7 cellular contexts compared by ENCODE assay signal in the genomic region with DNA sequence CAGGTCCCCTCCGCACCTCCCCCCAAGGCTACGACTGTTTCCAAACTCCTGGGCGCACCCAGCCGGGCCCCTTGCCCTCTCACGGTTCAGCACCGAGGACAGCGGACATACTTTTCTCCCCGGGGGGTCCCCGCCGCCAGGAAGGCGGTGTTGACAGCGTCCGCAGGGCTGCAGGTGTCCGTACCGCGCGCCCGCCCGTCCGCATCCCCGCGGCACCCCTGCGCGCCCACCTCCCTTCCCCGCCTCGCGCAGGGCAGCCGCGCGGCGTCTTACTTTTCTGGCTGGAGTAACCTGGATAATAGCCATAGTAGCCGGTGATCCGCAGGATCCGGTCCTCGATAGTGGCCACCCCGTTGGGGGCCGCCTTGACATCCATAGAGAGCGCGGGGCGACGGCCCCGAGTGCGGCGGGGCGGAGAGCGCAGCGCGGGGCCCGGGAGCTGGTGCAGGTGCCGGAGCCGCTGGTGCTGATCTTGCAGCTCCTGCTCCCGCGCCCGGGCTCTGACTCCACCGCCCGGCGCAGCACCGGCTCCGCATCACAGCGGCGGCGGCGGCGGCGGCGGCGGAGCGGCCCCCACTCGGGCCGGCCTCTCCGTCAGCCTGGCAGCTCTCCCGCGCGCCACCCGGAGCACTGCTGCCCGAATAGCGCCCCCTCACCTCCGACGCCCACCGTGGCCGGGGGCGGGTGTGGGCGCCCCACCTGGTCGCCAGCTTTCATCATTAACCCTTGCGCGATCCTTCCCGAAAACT. TPM values are rescaled to one million over a fixed set of nuclear protein-coding genes. Genes with fewer than 3 reads are reported as not detected.
DNase-seq lines count a peak whose midpoint lies in the region; ATAC-seq and TF ChIP-seq lines count a peak whose summit lies in the region.

Gene SLC35F4, minus strand, starts transcription at position 643 of the 749 bp plus-strand sequence.

- DNase-seq in GM20000 (ENCODE audit: low spot score) (peak; percentile 45), NCI-H69 (lab: John Stamatoyannopoulos, UW) (peak; percentile 57), left cardiac atrium (peak; percentile 35), retina (peak; percentile 86), DMS114 treated with DMSO at 0.1 percent for 48 hours (lab: John Stamatoyannopoulos, UW; ENCODE audit: unreplicated experiment) (no peak), CD14-positive monocyte (ENCODE audit: low spot score) (no peak)

- H3K27me3 Mint-ChIP-seq in CD14-positive monocyte (ENCODE audit: low read depth in 3 of 3) = peaks cover 26 to 45% (median 42%) of the 10 kb centered on the region in 3 donors

- H3K4me1 Mint-ChIP-seq in CD14-positive monocyte = no peaks in the 10 kb centered on the region

- H3K36me3 Mint-ChIP-seq in CD14-positive monocyte = no peaks in the 10 kb centered on the region

- peaks cover 0 to 5% (median 2%) of the 10 kb centered on the region in 7 donors for H3K9me3 Mint-ChIP-seq in CD14-positive monocyte

- peak within 1 kb of the TSS in 1 of 2 donors; percentile 69 for H3K4me3 Mint-ChIP-seq in CD14-positive monocyte

- intact Hi-C loops in left cardiac atrium (cut with DNase I) = loop anchor here in 1 of 2 donors (10.0 kb wide), 1 partner anchor 151 kb away; no protein-coding TSS in a partner anchor
- intact Hi-C loops in CD14-positive monocyte (cut with micrococcal nuclease) = no loop called here

- H3K27ac Mint-ChIP-seq in CD14-positive monocyte = no peak within 1 kb of the TSS

- no peak for TF ChIP-seq CTCF in GM20000 (IDR thresholded peaks at IDR 0.05; ENCODE audit: extremely low read depth, missing control alignments)
- no peak for TF ChIP-seq CTCF in CD14-positive monocyte (IDR thresholded peaks at IDR 0.05)

- ATAC-seq in left cardiac atrium (peak; percentile 78 to 88), HG02610 (IDR thresholded peaks at IDR 0.05; ENCODE audit: unreplicated experiment) (no peak)

RNA-seq across cellular contexts. Expression of gene SLC35F4, which starts in this region (rescaled TPM):
- not detected for total RNA-seq in left cardiac atrium
- polyA plus RNA-seq in CD14-positive monocyte = not detected

Comparison
In these comparisons a context has a peak if more than half of its experiments do, and no peak if none do; other contexts are left out.
1. Peak in DNase-seq and ATAC-seq in left cardiac atrium; RNA of the gene not detected or under 1 TPM.
2. DNase-seq: peak in GM20000 (single experiment), NCI-H69 (single experiment) and retina (single experiment); none in DMS114 treated with DMSO at 0.1 percent for 48 hours (single experiment) and CD14-positive monocyte (single experiment).